Comparison of ENCODE assay signal across 12 cellular contexts in the genomic region with DNA sequence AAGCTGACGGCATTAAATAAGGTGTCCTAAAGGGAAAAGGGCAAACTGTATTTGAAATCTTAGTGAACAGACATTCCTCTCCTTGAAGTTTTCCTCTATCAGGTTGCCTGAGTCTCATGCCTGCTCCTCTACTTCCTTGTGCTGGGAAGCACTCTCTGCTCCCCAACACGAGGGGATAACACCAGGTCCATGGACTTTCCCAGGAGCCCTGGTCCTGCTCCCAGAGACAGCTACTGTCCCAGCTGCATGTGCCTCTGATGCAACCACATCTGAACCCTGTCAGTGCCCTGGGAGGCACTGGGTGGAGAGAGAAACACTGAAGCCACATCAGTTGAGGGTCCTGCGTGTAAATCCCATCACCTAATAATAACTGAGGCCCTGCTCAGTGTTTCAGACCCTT. TPM values are rescaled to one million over a fixed set of nuclear protein-coding genes. Genes with fewer than 3 reads are reported as not detected.
A peak's percentile ranks its signal among the peaks of the same experiment; 100 is the strongest.
DNase-seq lines count a peak whose midpoint lies in the region; ATAC-seq and TF ChIP-seq lines count a peak whose summit lies in the region.
"Had no signal": no experiment of that assay in that cellular context is flagged by ENCODE, and none has a peak within 500 bp of the region (broad histone marks: within the 10 kb centered on the region; RNA-seq: fewer than 3 reads in every experiment).

No MANE protein-coding gene starts in this region.

- 91% methylated on average over 3 of the region's 3 CpGs for WGBS in mesenchymal stem cell
- whole genome bisulfite sequencing in transverse colon (ENCODE audit: low coverage in 1 of 2), 2 donors, result 77 to 100% methylated on average over 1 to 3 of the region's 3 CpGs

- H4K91ac ChIP-seq in mesenchymal stem cell (ENCODE audit: low read length), result peak overlapping the region; percentile 8

- H3K79me1 ChIP-seq in mesenchymal stem cell (replicated peaks; ENCODE audit: low read length, poor library complexity, severe bottlenecking), result peaks cover 1% of the 10 kb centered on the region

- no peaks in the 10 kb centered on the region for H3K27me3 ChIP-seq in breast epithelium
- no peaks in the 10 kb centered on the region for H3K27me3 ChIP-seq in mesenchymal stem cell (ENCODE audit: control insufficient read depth in 1 of 2, insufficient read depth in 1 of 2, low read length in 2 of 2)
- no peaks in the 10 kb centered on the region for H3K27me3 ChIP-seq in transverse colon
- H3K27me3 ChIP-seq: SJSA1 had no signal

- H3K27me3 Mint-ChIP-seq in MCF 10A (ENCODE audit: insufficient read depth, unreplicated experiment), result no peaks in the 10 kb centered on the region
- no peaks in the 10 kb centered on the region for H3K27me3 Mint-ChIP-seq in activated T-helper 2 cell treated with anti-CD3 and anti-CD28 coated beads, Interferon-gamma antibody, Interleukin-2, Interleukin-4, amounts not matched to agents 10 μg/mL and 5 μg/mL and 100 μg/mL, durations not matched to agents 14 hours and 24 hours and 36 hours (ENCODE audit: low read depth)

- H3K9me3 Mint-ChIP-seq in MCF 10A (ENCODE audit: unreplicated experiment), result no peaks in the 10 kb centered on the region
- no peaks in the 10 kb centered on the region for H3K9me3 Mint-ChIP-seq in activated T-helper 2 cell treated with anti-CD3 and anti-CD28 coated beads, Interferon-gamma antibody, Interleukin-2, Interleukin-4, amounts not matched to agents 10 μg/mL and 5 μg/mL and 100 μg/mL, durations not matched to agents 14 hours and 24 hours and 36 hours

- H2BK120ac ChIP-seq in mesenchymal stem cell (ENCODE audit: low read depth, low read length), result no peak overlapping the region

- no peak overlapping the region for H2BK15ac ChIP-seq in mesenchymal stem cell (ENCODE audit: low read depth, poor library complexity, severe bottlenecking)

- H3K9me3 ChIP-seq in breast epithelium, result no peaks in the 10 kb centered on the region
- H3K9me3 ChIP-seq in mesenchymal stem cell (ENCODE audit: control insufficient read depth, low read length), result no peaks in the 10 kb centered on the region
- H3K9me3 ChIP-seq in transverse colon, result no peaks in the 10 kb centered on the region
- H3K9me3 ChIP-seq: SJSA1 had no signal

- H3K4ac ChIP-seq in mesenchymal stem cell (ENCODE audit: low read depth in 1 of 2, low read length in 2 of 2), result no peak overlapping the region

- TF ChIP-seq POLR2A in breast epithelium (IDR thresholded peaks at IDR 0.05), result no peak
- TF ChIP-seq POLR2A in transverse colon (IDR thresholded peaks at IDR 0.05), result no peak

- no peak overlapping the region for H3K27ac Mint-ChIP-seq in MCF 10A (ENCODE audit: low read depth, unreplicated experiment)
- H3K27ac Mint-ChIP-seq in activated T-helper 2 cell treated with anti-CD3 and anti-CD28 coated beads, Interferon-gamma antibody, Interleukin-2, Interleukin-4, amounts not matched to agents 10 μg/mL and 5 μg/mL and 100 μg/mL, durations not matched to agents 14 hours and 24 hours and 36 hours, result no peak overlapping the region

- no peak overlapping the region for H2AK5ac ChIP-seq in mesenchymal stem cell (ENCODE audit: low read length, severe bottlenecking)

- POLR2A ChIA-PET in MCF 10A (lab: Yijun Ruan, JAX), result interaction anchor here (2.4 kb wide), 1 partner anchor 20 kb away, joined by 19 read pairs; a partner anchor contains a TSS

- no TSS peak for BruUV-seq in MCF 10A (replicated peaks; lab: Mats Ljungman, UMichigan)

- in situ Hi-C loops in transverse colon (cut with MboI; ENCODE audit: low pct_ligation_motif_present in 1 of 4, low pct_unique_long_range_greater_than_20kb in 1 of 4, low sequenced_read_pairs in 3 of 4), result loop anchor here in 1 of 4 donors (5.0 kb wide), 1 partner anchor 124 kb away; no protein-coding TSS in a partner anchor

- no peak overlapping the region for H3K23ac ChIP-seq in mesenchymal stem cell (ENCODE audit: low read length in 2 of 2)

- H3K4me3 ChIP-seq in breast epithelium (no peak overlapping the region), mesenchymal stem cell (ENCODE audit: insufficient read depth in 1 of 2, low read depth in 1 of 2, low read length in 2 of 2) (no peak overlapping the region), transverse colon (no peak overlapping the region)
- H3K4me3 ChIP-seq: SJSA1 had no signal

- CTCF ChIA-PET in MCF 10A (lab: Yijun Ruan, JAX), result interaction anchor here (0.5 to 13.0 kb wide), 6 partner anchors 9 to 225 kb away, joined by 3 to 175 read pairs (median 4); a partner anchor contains a TSS

- H3K14ac ChIP-seq in mesenchymal stem cell (ENCODE audit: low read length in 2 of 2), result no peak overlapping the region

- no peak overlapping the region for H4K8ac ChIP-seq in mesenchymal stem cell (ENCODE audit: low read length)

- no peak overlapping the region for H3K18ac ChIP-seq in mesenchymal stem cell (ENCODE audit: low read depth in 1 of 2, low read length in 2 of 2)

- no peak overlapping the region for H3K4me3 Mint-ChIP-seq in MCF 10A (ENCODE audit: unreplicated experiment)
- H3K4me3 Mint-ChIP-seq in activated T-helper 2 cell treated with anti-CD3 and anti-CD28 coated beads, Interferon-gamma antibody, Interleukin-2, Interleukin-4, amounts not matched to agents 10 μg/mL and 5 μg/mL and 100 μg/mL, durations not matched to agents 14 hours and 24 hours and 36 hours (ENCODE audit: low read depth), result peak overlapping the region; percentile 27

- no peak overlapping the region for H3K4me2 ChIP-seq in mesenchymal stem cell (ENCODE audit: low read length, poor library complexity, severe bottlenecking)

- no peak overlapping the region for H2AFZ ChIP-seq in mesenchymal stem cell (ENCODE audit: low read depth, low read length)

- H3K27ac ChIP-seq in breast epithelium, result peak overlapping the region; percentile 80 to 95
- no peak overlapping the region for H3K27ac ChIP-seq in mesenchymal stem cell (ENCODE audit: low read length, poor library complexity, severe bottlenecking)
- peak overlapping the region; percentile 81 to 88 (median 87) for H3K27ac ChIP-seq in transverse colon
- H3K27ac ChIP-seq: SJSA1 had no signal

- no peak for ATAC-seq in GM21529 (IDR thresholded peaks at IDR 0.05; ENCODE audit: unreplicated experiment)

- DNase-seq in breast epithelium (ENCODE audit: low spot score in 2 of 2) (no peak), MCF 10A (ENCODE audit: unreplicated experiment) (no peak), mesenchymal stem cell (no peak), transverse colon (no peak), kidney tubule cell (ENCODE audit: low spot score) (no peak), NCI-H187 (lab: John Stamatoyannopoulos, UW) (no peak)
- DNase-seq in activated T-helper 2 cell treated with anti-CD3 and anti-CD28 coated beads, Interferon-gamma antibody, Interleukin-2, Interleukin-4, amounts not matched to agents 10 μg/mL and 5 μg/mL and 100 μg/mL, durations not matched to agents 14 hours and 24 hours and 36 hours (ENCODE audit: low spot score), result no peak
- DNase-seq: activated CD4-positive, alpha-beta T cell treated with anti-CD3 and anti-CD28 coated beads, Interleukin-2, amount 50 U/mL, for 48 hours; NCI-H510A had no signal

- no peak overlapping the region for H2BK5ac ChIP-seq in mesenchymal stem cell (ENCODE audit: low read depth, low read length, poor library complexity, severe bottlenecking)

- H3K36me3 ChIP-seq in breast epithelium (peaks cover 4% of the 10 kb centered on the region), mesenchymal stem cell (ENCODE audit: control insufficient read depth in 1 of 2, insufficient read depth in 2 of 2, low read depth in 1 of 2, low read length in 2 of 2) (peaks cover 25 to 29% of the 10 kb centered on the region in 2 experiments), transverse colon (peaks cover 0 to 22% (median 9%) of the 10 kb centered on the region in 4 donors)

- TF ChIP-seq CTCF in breast epithelium (IDR thresholded peaks at IDR 0.05) (no peak), MCF 10A (IDR thresholded peaks at IDR 0.05; ENCODE audit: unreplicated experiment) (no peak), transverse colon (IDR thresholded peaks at IDR 0.05) (no peak)

- H3K4me1 Mint-ChIP-seq in MCF 10A (ENCODE audit: insufficient read depth, unreplicated experiment), result peaks cover 13% of the 10 kb centered on the region
- H3K4me1 Mint-ChIP-seq in activated T-helper 2 cell treated with anti-CD3 and anti-CD28 coated beads, Interferon-gamma antibody, Interleukin-2, Interleukin-4, amounts not matched to agents 10 μg/mL and 5 μg/mL and 100 μg/mL, durations not matched to agents 14 hours and 24 hours and 36 hours (ENCODE audit: low read depth), result peaks cover 51% of the 10 kb centered on the region

- peaks cover 8 to 26% of the 10 kb centered on the region in 2 donors for H3K4me1 ChIP-seq in breast epithelium
- H3K4me1 ChIP-seq in mesenchymal stem cell (ENCODE audit: control insufficient read depth, insufficient read depth, low read depth, low read length), result peaks cover 9% of the 10 kb centered on the region
- H3K4me1 ChIP-seq in transverse colon, result peaks cover 23 to 41% (median 30%) of the 10 kb centered on the region in 4 donors

- H3K9ac ChIP-seq in mesenchymal stem cell (ENCODE audit: low read length), result no peak overlapping the region

- H2BK12ac ChIP-seq in mesenchymal stem cell (ENCODE audit: low read length in 2 of 2), result no peak overlapping the region

- no peak for TF ChIP-seq EP300 in transverse colon (IDR thresholded peaks at IDR 0.05; ENCODE audit: low read depth)

- intact Hi-C loops in breast epithelium (cut with DNase I; ENCODE audit: low total_unique reads), result no loop called here
- intact Hi-C loops in MCF 10A (cut with micrococcal nuclease), result loop anchor here (10.0 kb wide), 1 partner anchor 213 kb away; no protein-coding TSS in a partner anchor
- intact Hi-C loops in activated T-helper 2 cell treated with anti-CD3 and anti-CD28 coated beads, Interferon-gamma antibody, Interleukin-2, Interleukin-4, amounts not matched to agents 10 μg/mL and 5 μg/mL and 100 μg/mL, durations not matched to agents 14 hours and 24 hours and 36 hours (cut with micrococcal nuclease), result no loop called here
- intact Hi-C loops in transverse colon (cut with DNase I; ENCODE audit: low total_unique reads), result loop anchor here (2.0 kb wide), 1 partner anchor 119 kb away; no protein-coding TSS in a partner anchor

- H3K36me3 Mint-ChIP-seq in MCF 10A (ENCODE audit: insufficient read depth, unreplicated experiment), result peaks cover 33% of the 10 kb centered on the region
- H3K36me3 Mint-ChIP-seq in activated T-helper 2 cell treated with anti-CD3 and anti-CD28 coated beads, Interferon-gamma antibody, Interleukin-2, Interleukin-4, amounts not matched to agents 10 μg/mL and 5 μg/mL and 100 μg/mL, durations not matched to agents 14 hours and 24 hours and 36 hours (ENCODE audit: low read depth), result peaks cover 34% of the 10 kb centered on the region

RNA-seq across cellular contexts. Expression of a gene that starts 7.4 kb away (rescaled TPM):
- total RNA-seq in breast epithelium (under 1 TPM in 1 of 3 donors, not detected in 2; 0.29 TPM), MCF 10A (2022) (not detected in 2 replicates), transverse colon (under 1 TPM in 1 of 4 donors, not detected in 3; 0.16 TPM)
- total RNA-seq in activated T-helper 2 cell treated with anti-CD3 and anti-CD28 coated beads, Interferon-gamma antibody, Interleukin-2, Interleukin-4, amounts not matched to agents 10 μg/mL and 5 μg/mL and 100 μg/mL, durations not matched to agents 14 hours and 24 hours and 36 hours, result 0.32 and 0.50 TPM in 2 replicates
- polyA plus RNA-seq in mesenchymal stem cell (2013, experiment 1 of 2), result not detected
- polyA plus RNA-seq in mesenchymal stem cell (2013, experiment 2 of 2), result 0.01 TPM
- total RNA-seq: M059J, SJSA1 had no signal

RNA-seq across cellular contexts. Expression of a gene that starts 20.1 kb away (rescaled TPM):
- 10 to 100 TPM; 25.9 to 34.7 (median 33.3) TPM for total RNA-seq in breast epithelium
- 29.2 and 35.7 TPM in 2 replicates for total RNA-seq in MCF 10A (2022)
- total RNA-seq in activated T-helper 2 cell treated with anti-CD3 and anti-CD28 coated beads, Interferon-gamma antibody, Interleukin-2, Interleukin-4, amounts not matched to agents 10 μg/mL and 5 μg/mL and 100 μg/mL, durations not matched to agents 14 hours and 24 hours and 36 hours, result 117 and 123 TPM in 2 replicates
- 64.5 TPM for polyA plus RNA-seq in mesenchymal stem cell (2013, experiment 1 of 2)
- polyA plus RNA-seq in mesenchymal stem cell (2013, experiment 2 of 2), result 61.9 TPM
- total RNA-seq in transverse colon, result 100 to 1,000 TPM in 1 of 4 donors, 10 to 100 TPM in 3; 70.1 to 101 (median 84.0) TPM

RNA-seq across cellular contexts. Expression of a gene that starts 20.9 kb away (rescaled TPM):
- 10 to 100 TPM; 52.7 to 84.5 (median 65.2) TPM for total RNA-seq in breast epithelium
- total RNA-seq in MCF 10A (2022), result 30.5 and 47.0 TPM in 2 replicates
- total RNA-seq in activated T-helper 2 cell treated with anti-CD3 and anti-CD28 coated beads, Interferon-gamma antibody, Interleukin-2, Interleukin-4, amounts not matched to agents 10 μg/mL and 5 μg/mL and 100 μg/mL, durations not matched to agents 14 hours and 24 hours and 36 hours, result 89.7 and 91.1 TPM in 2 replicates
- 91.9 TPM for polyA plus RNA-seq in mesenchymal stem cell (2013, experiment 1 of 2)
- 91.8 TPM for polyA plus RNA-seq in mesenchymal stem cell (2013, experiment 2 of 2)
- 10 to 100 TPM; 29.9 to 82.7 (median 61.0) TPM for total RNA-seq in transverse colon

RNA-seq across cellular contexts. Expression of a gene that starts 27.5 kb away (rescaled TPM):
- total RNA-seq in breast epithelium (10 to 100 TPM; 15.4 to 31.2 (median 20.2) TPM), MCF 10A (2022) (10.4 and 14.0 TPM in 2 replicates), transverse colon (1 to 10 TPM; 2.0 to 8.4 (median 6.2) TPM)
- total RNA-seq in activated T-helper 2 cell treated with anti-CD3 and anti-CD28 coated beads, Interferon-gamma antibody, Interleukin-2, Interleukin-4, amounts not matched to agents 10 μg/mL and 5 μg/mL and 100 μg/mL, durations not matched to agents 14 hours and 24 hours and 36 hours, result 44.7 and 46.4 TPM in 2 replicates
- 11.3 TPM for polyA plus RNA-seq in mesenchymal stem cell (2013, experiment 1 of 2)
- polyA plus RNA-seq in mesenchymal stem cell (2013, experiment 2 of 2), result 10.9 TPM

Comparison
In these comparisons a context has a peak if more than half of its experiments do, and no peak if none do; other contexts are left out.
1. intact Hi-C loops: an anchor here in MCF 10A (10.0 kb wide) and transverse colon (2.0 kb wide); none called in breast epithelium and activated T-helper 2 cell treated with anti-CD3 and anti-CD28 coated beads, Interferon-gamma antibody, Interleukin-2, Interleukin-4, amounts not matched to agents 10 μg/mL and 5 μg/mL and 100 μg/mL, durations not matched to agents 14 hours and 24 hours and 36 hours.